23 cellular contexts compared by ENCODE assay signal in the genomic region with DNA sequence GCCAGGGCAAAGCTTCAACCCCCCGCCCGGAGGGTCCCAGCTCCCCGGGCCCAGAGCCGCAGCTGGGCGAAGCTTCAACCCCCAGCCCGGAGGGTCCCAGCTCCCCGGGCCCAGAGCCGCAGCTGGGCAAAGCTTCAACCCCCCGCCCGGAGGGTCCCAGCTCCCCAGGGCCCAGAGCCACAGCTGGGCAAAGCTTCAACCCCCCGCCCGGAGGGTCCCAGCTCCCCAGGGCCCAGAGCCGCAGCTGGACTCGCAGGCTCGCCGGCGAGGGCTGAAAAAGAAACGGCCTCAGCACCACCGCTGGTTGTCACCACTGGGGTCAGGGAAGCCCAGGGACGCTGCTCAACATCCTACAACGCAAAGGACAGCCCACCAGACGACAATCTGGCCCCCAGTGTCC. TPM values are rescaled to one million over a fixed set of nuclear protein-coding genes. Genes with fewer than 3 reads are reported as not detected.
"Had no signal": no experiment of that assay in that cellular context is flagged by ENCODE, and none has a peak within 500 bp of the region (broad histone marks: within the 10 kb centered on the region; RNA-seq: fewer than 3 reads in every experiment).

No MANE protein-coding gene starts in this region.

- DNase-seq: activated CD4-positive, alpha-beta T cell treated with anti-CD3 and anti-CD28 coated beads, Interleukin-2, amount 50 U/mL, for 1 hour; activated CD8-positive, alpha-beta T cell treated with anti-CD3 and anti-CD28 coated beads, Interleukin-2, amount 10 ng/mL, durations not matched to agents 7 days and 5 days; activated gamma-delta T cell; aorta; central memory CD4-positive, alpha-beta T cell; dorsolateral prefrontal cortex; effector memory CD8-positive, alpha-beta T cell; hippocampal formation; left cardiac atrium; psoas muscle; stimulated activated CD4-positive, alpha-beta T cell treated with anti-CD3 and anti-CD28 coated beads, Interleukin-2, amount 100 ng/mL, for 24 hours; stimulated activated naive B cell treated with anti-CD40 and anti-IgM and Interleukin-4, amounts not matched to agents 10 μg/mL and 1 μg/mL and 100 μg/mL, for 72 hours had no signal

- H3K36me3 ChIP-seq: pancreas, right atrium auricular region had no signal

- FAIRE-seq: colon, endothelial cell of umbilical vein, frontal cortex, islet of Langerhans, pancreas had no signal

- H3K9me3 ChIP-seq: pancreas, psoas muscle, right atrium auricular region, thoracic aorta, upper lobe of left lung had no signal

- H3K27me3 ChIP-seq: dorsolateral prefrontal cortex, pancreas, right atrium auricular region, upper lobe of left lung had no signal

- H3K27ac ChIP-seq: pancreas, psoas muscle, right atrium auricular region, thoracic aorta, VCaP had no signal

- ATAC-seq: activated CD4-positive, CD25-positive, alpha-beta regulatory T cell treated with anti-CD3 and anti-CD28 coated beads, Interleukin-2, amount 50 U/mL, for 24 hours; activated CD8-positive, alpha-beta T cell treated with anti-CD3 and anti-CD28 coated beads, Interleukin-2, amount 10 ng/mL, durations not matched to agents 7 days and 5 days; effector memory CD8-positive, alpha-beta T cell; left cardiac atrium; natural killer cell treated with Interleukin-12 subunit alpha and Interleukin-12 subunit beta and Interleukin-15 and Interleukin-18, amount 100 ng/mL, for 72 hours; pancreas; psoas muscle; stimulated activated naive B cell treated with anti-CD40 and anti-IgM and Interleukin-4, amounts not matched to agents 10 μg/mL and 1 μg/mL and 100 μg/mL, for 72 hours had no signal

- H3K4me3 ChIP-seq: pancreas, psoas muscle, right atrium auricular region, thoracic aorta, upper lobe of left lung had no signal

RNA-seq across cellular contexts. Expression of a gene that starts 31.0 kb away (rescaled TPM):
- total RNA-seq: frontal cortex had no signal
